Comparison of ENCODE assay signal across 8 cellular contexts in genomic region chr4:153465583-153465921, GRCh38. TPM values are rescaled to one million over a fixed set of nuclear protein-coding genes. Genes with fewer than 3 reads are reported as not detected.
A peak's percentile ranks its signal among the peaks of the same experiment; 100 is the strongest.
DNase-seq lines count a peak whose midpoint lies in the region; ATAC-seq and TF ChIP-seq lines count a peak whose summit lies in the region.

No MANE protein-coding gene starts in this region.

- peak overlapping the region; percentile 84 to 99 (median 90) for H3K4me3 Mint-ChIP-seq in CD4-positive, alpha-beta memory T cell
- H3K4me3 Mint-ChIP-seq in activated CD4-positive, alpha-beta T cell treated with anti-CD3 and anti-CD28 coated beads, Interleukin-2, amount 10 ng/mL, durations not matched to agents 7 days and 5 days = peak overlapping the region; percentile 86
- peak overlapping the region; percentile 79 for H3K4me3 Mint-ChIP-seq in natural killer cell treated with Interleukin-12 subunit alpha and Interleukin-12 subunit beta and Interleukin-15 and Interleukin-18, amount 100 ng/mL, for 72 hours

- peak; percentile 19 for TF ChIP-seq CTCF in fibroblast of pulmonary artery (IDR thresholded peaks at IDR 0.05; ENCODE audit: low read length, missing control alignments)

- H3K27ac ChIP-seq in CD4-positive, alpha-beta memory T cell (ENCODE audit: low read depth, low read length) = peak overlapping the region; percentile 56
- H3K27ac ChIP-seq in KOPT-K1 (ENCODE audit: low read depth, low read length, poor library complexity, severe bottlenecking) = peak overlapping the region; percentile 93

- peak in 1 of 5 donors; percentile 55 for DNase-seq in CD4-positive, alpha-beta memory T cell
- DNase-seq in activated CD4-positive, alpha-beta T cell treated with anti-CD3 and anti-CD28 coated beads, Interleukin-2, amount 10 ng/mL, durations not matched to agents 7 days and 5 days = peak; percentile 53
- DNase-seq in fibroblast of pulmonary artery (ENCODE audit: low read depth) = peak; percentile 68
- no peak for DNase-seq in natural killer cell treated with Interleukin-12 subunit alpha and Interleukin-12 subunit beta and Interleukin-15 and Interleukin-18, amount 100 ng/mL, for 72 hours (ENCODE audit: low spot score)
- DNase-seq in central memory CD4-positive, alpha-beta T cell = no peak

- H3K9me3 Mint-ChIP-seq in CD4-positive, alpha-beta memory T cell = no peaks in the 10 kb centered on the region
- H3K9me3 Mint-ChIP-seq in activated CD4-positive, alpha-beta T cell treated with anti-CD3 and anti-CD28 coated beads, Interleukin-2, amount 10 ng/mL, durations not matched to agents 7 days and 5 days = no peaks in the 10 kb centered on the region
- H3K9me3 Mint-ChIP-seq in natural killer cell treated with Interleukin-12 subunit alpha and Interleukin-12 subunit beta and Interleukin-15 and Interleukin-18, amount 100 ng/mL, for 72 hours = no peaks in the 10 kb centered on the region

- peak overlapping the region in 1 of 2 donors; percentile 56 for H3K4me3 ChIP-seq in CD4-positive, alpha-beta memory T cell (ENCODE audit: low read length in 2 of 2)
- peak overlapping the region; percentile 84 for H3K4me3 ChIP-seq in fibroblast of pulmonary artery (replicated peaks; ENCODE audit: low read depth, low read length)

- CTCF ChIA-PET in CD4-positive, alpha-beta memory T cell (lab: Charles Lee; ENCODE audit: partially characterized antibody) = interaction anchor here (0.7 to 8.3 kb wide), 29 partner anchors 10 to 178 kb away, joined by 3 to 100 read pairs (median 6); no protein-coding TSS in a partner anchor
- CTCF ChIA-PET in activated CD4-positive, alpha-beta T cell treated with anti-CD3 and anti-CD28 coated beads, Interleukin-2, amount 10 ng/mL, durations not matched to agents 7 days and 5 days (lab: Charles Lee) = interaction anchor here (0.7 to 1.7 kb wide), 14 partner anchors 10 to 222 kb away, joined by 3 to 5 read pairs (median 3); no protein-coding TSS in a partner anchor

- peaks cover 0 to 26% of the 10 kb centered on the region in 2 donors for H3K36me3 Mint-ChIP-seq in CD4-positive, alpha-beta memory T cell
- H3K36me3 Mint-ChIP-seq in activated CD4-positive, alpha-beta T cell treated with anti-CD3 and anti-CD28 coated beads, Interleukin-2, amount 10 ng/mL, durations not matched to agents 7 days and 5 days (ENCODE audit: low read depth) = peaks cover 33% of the 10 kb centered on the region
- H3K36me3 Mint-ChIP-seq in natural killer cell treated with Interleukin-12 subunit alpha and Interleukin-12 subunit beta and Interleukin-15 and Interleukin-18, amount 100 ng/mL, for 72 hours = no peaks in the 10 kb centered on the region

- H3K36me3 ChIP-seq in CD4-positive, alpha-beta memory T cell (ENCODE audit: insufficient read depth, low read length) = no peaks in the 10 kb centered on the region
- peaks cover 15% of the 10 kb centered on the region for H3K36me3 ChIP-seq in KOPT-K1 (ENCODE audit: insufficient read depth, low read length)

- H3K9me3 ChIP-seq in CD4-positive, alpha-beta memory T cell (ENCODE audit: control insufficient read depth in 1 of 2, low read length in 2 of 2) = no peaks in the 10 kb centered on the region
- H3K9me3 ChIP-seq in KOPT-K1 (ENCODE audit: insufficient read depth, low read length, poor library complexity, severe bottlenecking) = no peaks in the 10 kb centered on the region

- peak; percentile 3 for ATAC-seq in GM19372 (IDR thresholded peaks at IDR 0.05; ENCODE audit: low read depth, unreplicated experiment)
- peak; percentile 43 to 53 for ATAC-seq in natural killer cell treated with Interleukin-12 subunit alpha and Interleukin-12 subunit beta and Interleukin-15 and Interleukin-18, amount 100 ng/mL, for 72 hours
- no peak for ATAC-seq in HG03520 (IDR thresholded peaks at IDR 0.05; ENCODE audit: unreplicated experiment)

- H3K27me3 ChIP-seq in CD4-positive, alpha-beta memory T cell (ENCODE audit: insufficient read depth, low read length) = no peaks in the 10 kb centered on the region

- H3K27me3 Mint-ChIP-seq in CD4-positive, alpha-beta memory T cell = no peaks in the 10 kb centered on the region
- no peaks in the 10 kb centered on the region for H3K27me3 Mint-ChIP-seq in activated CD4-positive, alpha-beta T cell treated with anti-CD3 and anti-CD28 coated beads, Interleukin-2, amount 10 ng/mL, durations not matched to agents 7 days and 5 days
- H3K27me3 Mint-ChIP-seq in natural killer cell treated with Interleukin-12 subunit alpha and Interleukin-12 subunit beta and Interleukin-15 and Interleukin-18, amount 100 ng/mL, for 72 hours = no peaks in the 10 kb centered on the region

- POLR2A ChIA-PET in CD4-positive, alpha-beta memory T cell (lab: Charles Lee; ENCODE audit: partially characterized antibody) = interaction anchor here (0.7 to 20.6 kb wide), 29 partner anchors 10 to 929 kb away, joined by 3 to 546 read pairs (median 8); no protein-coding TSS in a partner anchor
- POLR2A ChIA-PET in activated CD4-positive, alpha-beta T cell treated with anti-CD3 and anti-CD28 coated beads, Interleukin-2, amount 10 ng/mL, durations not matched to agents 7 days and 5 days (lab: Charles Lee) = interaction anchor here (1.2 kb wide), 2 partner anchors 40 to 76 kb away, joined by 3 read pairs; no protein-coding TSS in a partner anchor

- intact Hi-C loops in CD4-positive, alpha-beta memory T cell (cut with micrococcal nuclease) = no loop called here

- peaks cover 23 to 52% (median 29%) of the 10 kb centered on the region in 4 donors for H3K4me1 Mint-ChIP-seq in CD4-positive, alpha-beta memory T cell
- peaks cover 39% of the 10 kb centered on the region for H3K4me1 Mint-ChIP-seq in activated CD4-positive, alpha-beta T cell treated with anti-CD3 and anti-CD28 coated beads, Interleukin-2, amount 10 ng/mL, durations not matched to agents 7 days and 5 days
- peaks cover 38 to 47% of the 10 kb centered on the region in 2 donors for H3K4me1 Mint-ChIP-seq in natural killer cell treated with Interleukin-12 subunit alpha and Interleukin-12 subunit beta and Interleukin-15 and Interleukin-18, amount 100 ng/mL, for 72 hours (ENCODE audit: low read depth in 2 of 2)

- H3K4me1 ChIP-seq in CD4-positive, alpha-beta memory T cell (ENCODE audit: insufficient read depth, low read length) = peaks cover 29% of the 10 kb centered on the region

- peak overlapping the region; percentile 66 to 96 (median 94) for H3K27ac Mint-ChIP-seq in CD4-positive, alpha-beta memory T cell
- peak overlapping the region; percentile 95 for H3K27ac Mint-ChIP-seq in activated CD4-positive, alpha-beta T cell treated with anti-CD3 and anti-CD28 coated beads, Interleukin-2, amount 10 ng/mL, durations not matched to agents 7 days and 5 days
- H3K27ac Mint-ChIP-seq in natural killer cell treated with Interleukin-12 subunit alpha and Interleukin-12 subunit beta and Interleukin-15 and Interleukin-18, amount 100 ng/mL, for 72 hours = peak overlapping the region; percentile 63 to 81

RNA-seq across cellular contexts. Expression of gene TMEM131L, which starts 0.6 kb away (rescaled TPM):
- total RNA-seq in CD4-positive, alpha-beta memory T cell = 10 to 100 TPM; 62.5 to 65.6 TPM
- polyA plus RNA-seq in CD4-positive, alpha-beta memory T cell = 10 to 100 TPM; 20.8 to 43.8 TPM
- total RNA-seq in activated CD4-positive, alpha-beta T cell treated with anti-CD3 and anti-CD28 coated beads, Interleukin-2, amount 10 ng/mL, durations not matched to agents 7 days and 5 days = 10 to 100 TPM; 49.3 to 56.0 TPM
- 10 to 100 TPM; 35.8 to 42.3 TPM for total RNA-seq in natural killer cell treated with Interleukin-12 subunit alpha and Interleukin-12 subunit beta and Interleukin-15 and Interleukin-18, amount 100 ng/mL, for 72 hours

Comparison
In these comparisons a context has a peak if more than half of its experiments do, and no peak if none do; other contexts are left out.
1. DNase-seq: peak in activated CD4-positive, alpha-beta T cell treated with anti-CD3 and anti-CD28 coated beads, Interleukin-2, amount 10 ng/mL, durations not matched to agents 7 days and 5 days (single experiment) and fibroblast of pulmonary artery (single experiment); none in natural killer cell treated with Interleukin-12 subunit alpha and Interleukin-12 subunit beta and Interleukin-15 and Interleukin-18, amount 100 ng/mL, for 72 hours (single experiment) and central memory CD4-positive, alpha-beta T cell (single experiment).
2. Peak in every context shown above with its lines, with median percentiles within 50 percentile points of each other: H3K27ac Mint-ChIP-seq and H3K4me3 Mint-ChIP-seq.